ENCODE assay signal across 1 cellular context in the genomic region with DNA sequence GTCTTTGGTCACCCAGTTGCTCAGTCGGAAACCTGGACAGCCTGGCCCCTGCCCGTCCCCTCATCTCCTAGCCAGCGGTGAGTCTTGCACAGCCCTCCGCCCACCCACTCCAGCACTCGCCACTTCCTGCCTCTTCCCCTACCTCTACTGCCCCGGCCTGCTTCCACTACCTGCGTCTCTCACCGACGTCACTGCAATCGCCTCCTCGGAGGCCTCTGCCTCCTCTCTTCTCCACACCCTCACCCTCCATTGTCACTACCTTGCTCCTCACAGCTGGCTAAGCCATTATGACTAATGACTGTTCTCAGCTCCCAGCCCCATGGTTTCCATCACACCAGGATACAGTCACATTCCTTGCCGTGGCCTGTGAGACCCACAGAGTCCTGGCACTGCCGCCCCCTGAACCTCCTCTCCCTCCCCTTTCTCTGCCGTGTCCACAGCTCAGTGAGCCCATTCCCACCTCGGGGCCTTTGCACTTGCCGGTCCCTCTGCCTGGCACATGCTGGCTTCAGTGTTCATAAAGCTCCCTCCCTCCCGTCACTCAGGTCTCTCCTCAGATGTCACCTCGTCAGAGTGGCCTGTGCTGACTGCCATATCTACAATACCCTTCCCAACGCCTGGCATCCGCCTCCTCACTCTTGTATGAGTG.
TF ChIP-seq lines count a peak whose summit lies in the region.

No MANE protein-coding gene starts in this region.

TF ChIP-seq in HEK293, 187 proteins besides CTCF, POLR2A, EP300 and RAD21 (continued from another document):
- TF ChIP-seq, protein P1, sequence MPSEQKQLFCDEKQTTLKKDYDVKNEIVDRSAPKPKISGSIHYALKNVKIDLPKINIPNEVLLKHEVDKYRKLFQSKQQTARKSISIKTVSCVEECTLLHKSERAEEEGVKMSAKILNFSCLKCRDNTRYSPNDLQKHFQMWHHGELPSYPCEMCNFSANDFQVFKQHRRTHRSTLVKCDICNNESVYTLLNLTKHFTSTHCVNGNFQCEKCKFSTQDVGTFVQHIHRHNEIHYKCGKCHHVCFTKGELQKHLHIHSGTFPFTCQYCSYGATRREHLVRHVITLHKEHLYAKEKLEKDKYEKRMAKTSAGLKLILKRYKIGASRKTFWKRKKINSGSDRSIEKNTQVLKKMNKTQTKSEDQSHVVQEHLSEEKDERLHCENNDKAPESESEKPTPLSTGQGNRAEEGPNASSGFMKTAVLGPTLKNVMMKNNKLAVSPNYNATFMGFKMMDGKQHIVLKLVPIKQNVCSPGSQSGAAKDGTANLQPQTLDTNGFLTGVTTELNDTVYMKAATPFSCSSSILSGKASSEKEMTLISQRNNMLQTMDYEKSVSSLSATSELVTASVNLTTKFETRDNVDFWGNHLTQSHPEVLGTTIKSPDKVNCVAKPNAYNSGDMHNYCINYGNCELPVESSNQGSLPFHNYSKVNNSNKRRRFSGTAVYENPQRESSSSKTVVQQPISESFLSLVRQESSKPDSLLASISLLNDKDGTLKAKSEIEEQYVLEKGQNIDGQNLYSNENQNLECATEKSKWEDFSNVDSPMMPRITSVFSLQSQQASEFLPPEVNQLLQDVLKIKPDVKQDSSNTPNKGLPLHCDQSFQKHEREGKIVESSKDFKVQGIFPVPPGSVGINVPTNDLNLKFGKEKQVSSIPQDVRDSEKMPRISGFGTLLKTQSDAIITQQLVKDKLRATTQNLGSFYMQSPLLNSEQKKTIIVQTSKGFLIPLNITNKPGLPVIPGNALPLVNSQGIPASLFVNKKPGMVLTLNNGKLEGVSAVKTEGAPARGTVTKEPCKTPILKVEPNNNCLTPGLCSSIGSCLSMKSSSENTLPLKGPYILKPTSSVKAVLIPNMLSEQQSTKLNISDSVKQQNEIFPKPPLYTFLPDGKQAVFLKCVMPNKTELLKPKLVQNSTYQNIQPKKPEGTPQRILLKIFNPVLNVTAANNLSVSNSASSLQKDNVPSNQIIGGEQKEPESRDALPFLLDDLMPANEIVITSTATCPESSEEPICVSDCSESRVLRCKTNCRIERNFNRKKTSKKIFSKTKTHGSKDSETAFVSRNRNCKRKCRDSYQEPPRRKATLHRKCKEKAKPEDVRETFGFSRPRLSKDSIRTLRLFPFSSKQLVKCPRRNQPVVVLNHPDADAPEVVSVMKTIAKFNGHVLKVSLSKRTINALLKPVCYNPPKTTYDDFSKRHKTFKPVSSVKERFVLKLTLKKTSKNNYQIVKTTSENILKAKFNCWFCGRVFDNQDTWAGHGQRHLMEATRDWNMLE (tag by site-specific recombination; conservative IDR thresholded peaks at IDR 0.05; ENCODE audit: low read depth) = no peak
- peak; percentile 55 for TF ChIP-seq ZFHX2 (tag by site-specific recombination; conservative IDR thresholded peaks at IDR 0.05)
- peak; percentile 22; the same call in 1 of the 2 replicates for TF ChIP-seq HIC1 (tag by site-specific recombination; IDR thresholded peaks at IDR 0.05)
- TF ChIP-seq ZNF623 (tag by site-specific recombination; IDR thresholded peaks at IDR 0.05) = peak; percentile 91
- TF ChIP-seq ZEB2 (tag by site-specific recombination; IDR thresholded peaks at IDR 0.05) = no peak
- TF ChIP-seq ZNF404 (tag by site-specific recombination; IDR thresholded peaks at IDR 0.05) = no peak
- no peak for TF ChIP-seq TRIM28 (IDR thresholded peaks at IDR 0.05; ENCODE audit: borderline replicate concordance, low read length)
- no peak for TF ChIP-seq HOXC10 (CRISPR knock-in tag; IDR thresholded peaks at IDR 0.05)
- 0 out of 2 replicates have a peak, but pooled peaks have one; percentile 14 for TF ChIP-seq EGR2 (tag by site-specific recombination; IDR thresholded peaks at IDR 0.05; ENCODE audit: low read depth)
TF ChIP-seq in HEK293: peak in this region for 5.
